In the genomic region with DNA sequence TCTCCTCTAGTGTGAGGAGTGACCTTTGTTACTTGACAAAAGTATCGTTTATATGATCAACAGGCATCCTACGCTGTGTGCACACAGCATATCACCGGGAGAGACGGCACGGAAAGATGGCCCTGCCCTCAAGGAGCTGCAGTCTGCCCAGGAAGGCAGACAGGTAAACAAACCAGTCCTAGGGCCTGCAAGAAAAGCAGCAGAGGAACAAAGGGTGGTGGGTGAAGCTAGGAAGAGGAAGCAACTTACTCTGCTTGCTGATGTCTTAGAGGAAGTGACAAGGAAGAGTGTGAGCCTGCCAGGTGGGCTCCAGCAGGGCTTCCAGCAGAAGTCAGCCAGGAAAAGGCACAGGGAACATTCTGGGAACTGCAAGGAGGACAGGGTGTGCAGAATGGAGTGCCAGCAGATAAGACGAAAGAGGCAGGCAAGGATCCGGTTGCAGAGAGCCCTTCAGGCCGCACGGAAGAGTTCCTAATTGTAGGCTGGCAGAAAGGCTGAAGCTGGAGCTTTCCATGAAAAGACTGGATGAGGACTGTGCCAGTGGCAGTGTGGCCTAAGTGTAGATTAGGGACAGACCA, we compare ENCODE assay signal across 8 cellular contexts.
DNase-seq lines count a peak whose midpoint lies in the region; ATAC-seq and TF ChIP-seq lines count a peak whose summit lies in the region.

No MANE protein-coding gene starts in this region.

- H3K9ac ChIP-seq in stomach smooth muscle (ENCODE audit: low read length in 2 of 2): peak overlapping the region; percentile 75 to 80

- no peaks in the 10 kb centered on the region for H3K27me3 ChIP-seq in GM06990 (replicated peaks; ENCODE audit: control insufficient read depth, insufficient read depth, low read length)
- no peaks in the 10 kb centered on the region for H3K27me3 ChIP-seq in WERI-Rb-1 (ENCODE audit: insufficient read depth, low read depth, severe bottlenecking)
- H3K27me3 ChIP-seq in stomach smooth muscle (ENCODE audit: control insufficient read depth in 1 of 2, insufficient read depth in 2 of 2, low read length in 2 of 2): no peaks in the 10 kb centered on the region

- peaks cover 44% of the 10 kb centered on the region for H3K4me1 ChIP-seq in stomach smooth muscle (ENCODE audit: control insufficient read depth, insufficient read depth, low read length)

- DNase-seq in GM06990 (ENCODE audit: extremely low read depth, insufficient read length) (peak; percentile 58), WERI-Rb-1 (peak; percentile 21), dermis blood vessel endothelial cell (peak; percentile 55), medulla oblongata (ENCODE audit: extremely low spot score) (peak; percentile 65)
- DNase-seq in Jurkat, Clone E6-1 (ENCODE audit: low read depth, low spot score): peak; percentile 62

- H3K9me3 ChIP-seq in WERI-Rb-1 (ENCODE audit: severe bottlenecking) (no peaks in the 10 kb centered on the region), stomach smooth muscle (ENCODE audit: control insufficient read depth in 2 of 2, low read length in 2 of 2) (no peaks in the 10 kb centered on the region)

- TF ChIP-seq CTCF in GM06990 (IDR thresholded peaks at IDR 0.05; ENCODE audit: insufficient read depth, low read length, poor library complexity, severe bottlenecking): no peak
- TF ChIP-seq CTCF in WERI-Rb-1 (IDR thresholded peaks at IDR 0.05; ENCODE audit: low read depth, low read length): no peak

- H3K36me3 ChIP-seq in GM06990 (ENCODE audit: control insufficient read depth, insufficient read depth, low read length) (peaks cover 1% of the 10 kb centered on the region), WERI-Rb-1 (peaks cover 36% of the 10 kb centered on the region), stomach smooth muscle (ENCODE audit: control insufficient read depth in 2 of 2, insufficient read depth in 2 of 2, low read length in 2 of 2) (peaks cover 4% of the 10 kb centered on the region in 2 donors)

- H3K27ac ChIP-seq in WERI-Rb-1 (peak overlapping the region; percentile 91), stomach smooth muscle (ENCODE audit: low read length) (peak overlapping the region; percentile 84)

- H3K4me3 ChIP-seq in GM06990 (replicated peaks; ENCODE audit: low read depth, low read length) (peak overlapping the region; percentile 85), WERI-Rb-1 (ENCODE audit: low read depth, low read length) (peak overlapping the region; percentile 57), stomach smooth muscle (ENCODE audit: low read length in 2 of 2) (peak overlapping the region; percentile 68 to 80)
- peak overlapping the region; percentile 48 for H3K4me3 ChIP-seq in Jurkat, Clone E6-1 (ENCODE audit: low read length)

- ATAC-seq in GM21717 (IDR thresholded peaks at IDR 0.05; ENCODE audit: unreplicated experiment) (no peak), HG02588 (IDR thresholded peaks at IDR 0.05; ENCODE audit: unreplicated experiment) (no peak)
